In genomic region chr2:43217228-43218220, GRCh38 we compare ENCODE assay signal across 1 cellular context.
TF ChIP-seq lines count a peak whose summit lies in the region.

No MANE protein-coding gene starts in this region.

TF ChIP-seq in GM23338, 12 proteins besides CTCF, POLR2A, EP300 and RAD21 (continued from another document):
- 0 out of 2 replicates have a peak, but pooled peaks have one; percentile 41 for TF ChIP-seq ZNF114 (CRISPR knock-in tag; IDR thresholded peaks at IDR 0.05)
- no peak for TF ChIP-seq EZH2 (IDR thresholded peaks at IDR 0.05; ENCODE audit: low read depth, unreplicated experiment)
- TF ChIP-seq NANOG (IDR thresholded peaks at IDR 0.05; ENCODE audit: borderline replicate concordance): peak; percentile 74
- no peak for TF ChIP-seq ZNF331 (CRISPR knock-in tag; IDR thresholded peaks at IDR 0.05; ENCODE audit: low read depth)
- peak; percentile 62 for TF ChIP-seq CREB1 (CRISPR knock-in tag; IDR thresholded peaks at IDR 0.05; ENCODE audit: low read depth)
- no peak for TF ChIP-seq EZH2phosphoT487 (IDR thresholded peaks at IDR 0.05; ENCODE audit: unreplicated experiment)
- TF ChIP-seq STAT1 (IDR thresholded peaks at IDR 0.05; ENCODE audit: unreplicated experiment): no peak
